In genomic region chr11:93033093-93033492, GRCh38 we compare ENCODE assay signal across 13 cellular contexts.
DNase-seq lines count a peak whose midpoint lies in the region; ATAC-seq and TF ChIP-seq lines count a peak whose summit lies in the region.
"Had no signal": no experiment of that assay in that cellular context is flagged by ENCODE, and none has a peak within 500 bp of the region (broad histone marks: within the 10 kb centered on the region; RNA-seq: fewer than 3 reads in every experiment).

No MANE protein-coding gene starts in this region.

- WGBS in mammary epithelial cell (ENCODE audit: low coverage, missing lambda C conversion rate): 100% methylated on average over 1 of the region's 1 CpG
- no CpG with 5 or more reads among the region's 1 CpG for WGBS in H9 (ENCODE audit: extremely low coverage, insufficient read length, low lambda C conversion rate)
- WGBS in body of pancreas, 2 donors: 40 to 67% methylated on average over 1 of the region's 1 CpG

- intact Hi-C loops in mammary epithelial cell (cut with micrococcal nuclease) (no loop called here), breast epithelium (cut with DNase I; ENCODE audit: low total_unique reads) (no loop called here), body of pancreas (cut with DNase I) (no loop called here)

- no peaks in the 10 kb centered on the region for H3K23me2 ChIP-seq in H9 (ENCODE audit: insufficient read length, low read depth, low read length, poor library complexity, severe bottlenecking)

- H3K4me3 Mint-ChIP-seq in H9: no peak overlapping the region
- H3K4me3 Mint-ChIP-seq: B cell; CD8-positive, alpha-beta T cell; HFFc6 had no signal

- H3K4me2 ChIP-seq in mammary epithelial cell (ENCODE audit: insufficient read depth, low read depth, low read length) (peak overlapping the region; percentile 6), H9 (ENCODE audit: insufficient read depth, insufficient read length, low read length) (no peak overlapping the region)
- H3K4me2 ChIP-seq: BLaER1 treated with 17β-estradiol and CSF1 and Interleukin-3, amounts not matched to agents 10 nM and 100 nM had no signal

- H3K36me3 Mint-ChIP-seq in H9 (ENCODE audit: insufficient read depth in 1 of 3, low read depth in 3 of 3): no peaks in the 10 kb centered on the region; a peak in 2 of 7 replicates
- H3K36me3 Mint-ChIP-seq: CD8-positive, alpha-beta T cell had no signal

- H4K20me1 ChIP-seq in mammary epithelial cell (ENCODE audit: insufficient read depth, low read length) (no peaks in the 10 kb centered on the region), H9 (ENCODE audit: control insufficient read depth, insufficient read depth, insufficient read length) (no peaks in the 10 kb centered on the region)
- H4K20me1 ChIP-seq: BLaER1 treated with 17β-estradiol and CSF1 and Interleukin-3, amounts not matched to agents 10 nM and 100 nM had no signal

- H3K9me3 ChIP-seq in mammary epithelial cell (replicated peaks; ENCODE audit: insufficient read depth, low read length) (no peaks in the 10 kb centered on the region), breast epithelium (peaks cover 0 to 5% of the 10 kb centered on the region in 2 donors), H9 (ENCODE audit: control insufficient read depth, low read depth, low read length) (no peaks in the 10 kb centered on the region), body of pancreas (no peaks in the 10 kb centered on the region)
- H3K9me3 ChIP-seq: BLaER1 treated with 17β-estradiol and CSF1 and Interleukin-3, amounts not matched to agents 10 nM and 100 nM had no signal

- H2BK5ac ChIP-seq in H9 (ENCODE audit: insufficient read length, low read length): no peak overlapping the region

- H3K79me2 ChIP-seq in mammary epithelial cell (ENCODE audit: insufficient read depth, low read length) (no peaks in the 10 kb centered on the region), H9 (ENCODE audit: insufficient read depth, low read length) (no peaks in the 10 kb centered on the region)

- H3K36me3 ChIP-seq in mammary epithelial cell (ENCODE audit: insufficient read depth, low read length) (no peaks in the 10 kb centered on the region), breast epithelium (no peaks in the 10 kb centered on the region), body of pancreas (replicated peaks in 1 of 2; ENCODE audit: insufficient read depth in 1 of 2, low read depth in 2 of 2) (no peaks in the 10 kb centered on the region)
- H3K36me3 ChIP-seq: BLaER1 treated with 17β-estradiol and CSF1 and Interleukin-3, amounts not matched to agents 10 nM and 100 nM had no signal

- no peak overlapping the region for H4K5ac ChIP-seq in H9 (ENCODE audit: insufficient read length, low read depth, low read length)

- in situ Hi-C loops in mammary epithelial cell (cut with MboI; ENCODE audit: low sequenced_read_pairs in 2 of 2): no loop called here

- no peak overlapping the region for H3K27ac ChIP-seq in mammary epithelial cell (ENCODE audit: insufficient read depth, low read depth, low read length)
- no peak overlapping the region for H3K27ac ChIP-seq in breast epithelium
- H3K27ac ChIP-seq in H9 (ENCODE audit: insufficient read length, low read depth, low read length): no peak overlapping the region
- H3K27ac ChIP-seq in body of pancreas: no peak overlapping the region
- H3K27ac ChIP-seq: BLaER1 treated with 17β-estradiol and CSF1 and Interleukin-3, amounts not matched to agents 10 nM and 100 nM; GM23248 had no signal

- H4K91ac ChIP-seq in H9 (ENCODE audit: insufficient read length, low read depth, low read length): no peak overlapping the region

- no peak overlapping the region for H4K8ac ChIP-seq in H9 (replicated peaks; ENCODE audit: insufficient read length, low read depth, low read length)

- peaks cover 27% of the 10 kb centered on the region for H3K4me1 ChIP-seq in mammary epithelial cell (ENCODE audit: insufficient read depth, low read length)
- H3K4me1 ChIP-seq in breast epithelium: no peaks in the 10 kb centered on the region
- peaks cover 2% of the 10 kb centered on the region; the same call in 1 of the 2 replicates for H3K4me1 ChIP-seq in H9 (ENCODE audit: insufficient read depth, low read length)
- peaks cover 10% of the 10 kb centered on the region for H3K4me1 ChIP-seq in body of pancreas

- no peaks in the 10 kb centered on the region; a peak in 1 of 5 replicates for H3K9me3 Mint-ChIP-seq in H9
- H3K9me3 Mint-ChIP-seq: CD8-positive, alpha-beta T cell; HFFc6 had no signal

- no peak overlapping the region for H3K56ac ChIP-seq in H9 (ENCODE audit: insufficient read length, low read depth, low read length)

- ATAC-seq in body of pancreas: no peak
- no peak for ATAC-seq in GM18519 (IDR thresholded peaks at IDR 0.05; ENCODE audit: low FRiP score, unreplicated experiment)
- ATAC-seq: CD8-positive, alpha-beta T cell; HCT116 had no signal

- H3K14ac ChIP-seq in H9 (ENCODE audit: insufficient read depth, low read length): no peak overlapping the region

- H3K27ac Mint-ChIP-seq in H9: no peak overlapping the region
- H3K27ac Mint-ChIP-seq: B cell; CD8-positive, alpha-beta T cell; HFFc6 had no signal

- no peak overlapping the region for H2BK12ac ChIP-seq in H9 (ENCODE audit: insufficient read length, low read depth, low read length)

- TF ChIP-seq POLR2A in breast epithelium (IDR thresholded peaks at IDR 0.05) (no peak), body of pancreas (IDR thresholded peaks at IDR 0.05) (no peak)

- DNase-seq in mammary epithelial cell: no peak
- no peak for DNase-seq in breast epithelium (ENCODE audit: low spot score in 2 of 2)
- DNase-seq in H9: no peak
- DNase-seq in NCI-H446 treated with DMSO at 0.1 percent for 48 hours (lab: John Stamatoyannopoulos, UW): peak; percentile 57
- no peak for DNase-seq in body of pancreas
- DNase-seq: Calu3; CD8-positive, alpha-beta T cell; GM23248; HFFc6 had no signal

- no peak overlapping the region for H2BK120ac ChIP-seq in H9 (ENCODE audit: low read depth, low read length, poor library complexity, severe bottlenecking)

- H3T11ph ChIP-seq in H9 (ENCODE audit: low read length): no peak overlapping the region

- no peak overlapping the region for H2BK20ac ChIP-seq in H9 (ENCODE audit: low read depth, low read length, poor library complexity, severe bottlenecking)

- no TSS peak for BruUV-seq in mammary epithelial cell (replicated peaks; lab: Mats Ljungman, UMichigan)

- CTCF ChIA-PET in mammary epithelial cell (lab: Charles Lee; ENCODE audit: low non-redundant PET): no interaction called here

- no peaks in the 10 kb centered on the region for H3K79me1 ChIP-seq in H9 (ENCODE audit: insufficient read depth, low read depth, low read length, poor library complexity, severe bottlenecking)

- no peak overlapping the region for H3K18ac ChIP-seq in H9 (ENCODE audit: insufficient read length, low read depth, low read length)

- H2AK5ac ChIP-seq in H9 (ENCODE audit: insufficient read length, low read length): peak overlapping the region; percentile 9

- no peak for TF ChIP-seq CTCF in mammary epithelial cell (conservative IDR thresholded peaks at IDR 0.05 in 1 of 2, IDR thresholded peaks at IDR 0.05 in 1 of 2; ENCODE audit: extremely low read depth in 1 of 2, insufficient read depth in 1 of 2, low read depth in 1 of 2, low read length in 2 of 2)
- TF ChIP-seq CTCF in breast epithelium (IDR thresholded peaks at IDR 0.05): no peak
- no peak for TF ChIP-seq CTCF in H9 (conservative IDR thresholded peaks at IDR 0.05)
- TF ChIP-seq CTCF in body of pancreas (IDR thresholded peaks at IDR 0.05): no peak

- H3K9ac ChIP-seq in mammary epithelial cell (ENCODE audit: insufficient read depth, low read length) (no peak overlapping the region), H9 (ENCODE audit: extremely low read depth, insufficient read length, low read length) (no peak overlapping the region)
- H3K9ac ChIP-seq: BLaER1 treated with 17β-estradiol and CSF1 and Interleukin-3, amounts not matched to agents 10 nM and 100 nM; GM23248 had no signal

- H2BK15ac ChIP-seq in H9 (ENCODE audit: low read depth, low read length): no peak overlapping the region

- peak overlapping the region; percentile 62 for H2AFZ ChIP-seq in mammary epithelial cell (ENCODE audit: low read depth, low read length)
- H2AFZ ChIP-seq in H9 (ENCODE audit: low read length): no peak overlapping the region
- H2AFZ ChIP-seq: GM23248 had no signal

- peaks cover 10 to 15% of the 10 kb centered on the region in 2 experiments for H3K4me1 Mint-ChIP-seq in H9
- H3K4me1 Mint-ChIP-seq: B cell had no signal

- dilution Hi-C loops in mammary epithelial cell (cut with HindIII; ENCODE audit: low sequenced_read_pairs): no loop called here

- H3K4ac ChIP-seq in H9 (ENCODE audit: low read depth, low read length): no peak overlapping the region

- H3K27me3 ChIP-seq in mammary epithelial cell (ENCODE audit: insufficient read depth, low read length) (no peaks in the 10 kb centered on the region), breast epithelium (no peaks in the 10 kb centered on the region), H9 (ENCODE audit: insufficient read depth, low read length) (no peaks in the 10 kb centered on the region), body of pancreas (no peaks in the 10 kb centered on the region)
- H3K27me3 ChIP-seq: BLaER1 treated with 17β-estradiol and CSF1 and Interleukin-3, amounts not matched to agents 10 nM and 100 nM had no signal

- H3K4me3 ChIP-seq in mammary epithelial cell (replicated peaks in 1 of 3; ENCODE audit: insufficient read depth in 1 of 3, low read depth in 2 of 3, low read length in 3 of 3) (no peak overlapping the region), breast epithelium (no peak overlapping the region), body of pancreas (no peak overlapping the region)
- H3K4me3 ChIP-seq: BLaER1 treated with 17β-estradiol and CSF1 and Interleukin-3, amounts not matched to agents 10 nM and 100 nM; GM23248 had no signal

- no peaks in the 10 kb centered on the region for H3K27me3 Mint-ChIP-seq in H9 (ENCODE audit: low read depth)
- H3K27me3 Mint-ChIP-seq: B cell had no signal

- H3K23ac ChIP-seq in H9 (ENCODE audit: insufficient read length, low read depth, low read length): no peak overlapping the region
